In the genomic region with DNA sequence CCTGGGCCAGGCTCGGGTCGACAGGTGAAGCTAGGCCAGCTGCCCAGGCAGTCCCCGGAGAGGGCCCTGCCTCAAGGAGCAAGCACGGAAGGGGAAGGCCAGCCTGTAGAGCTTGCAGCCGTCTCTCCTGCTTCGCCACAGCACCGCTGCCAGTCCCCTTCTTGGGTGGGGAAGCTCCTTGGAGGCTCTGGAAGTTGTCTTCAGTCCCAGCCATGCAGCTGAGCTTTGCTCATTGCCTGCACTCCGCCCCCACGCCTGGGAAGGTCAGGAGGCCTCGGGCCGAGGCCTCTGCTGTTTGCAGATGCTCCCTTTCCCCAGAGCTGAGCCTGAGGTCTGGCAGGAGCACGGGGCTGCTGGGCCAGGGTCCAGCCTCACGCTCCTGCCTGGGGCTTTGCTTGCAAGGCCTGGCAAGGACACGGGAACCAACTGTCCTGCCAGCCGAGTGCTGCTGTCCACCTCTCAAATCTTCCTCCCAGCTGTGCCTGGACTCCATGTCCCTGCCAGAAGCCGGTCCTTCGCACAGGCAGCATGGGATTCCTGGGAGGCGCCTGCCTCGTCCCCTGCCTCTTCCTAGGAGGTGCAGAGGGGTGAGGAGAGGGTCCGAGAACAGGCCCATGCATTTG, we compare ENCODE assay signal across 12 cellular contexts. TPM values are rescaled to one million over a fixed set of nuclear protein-coding genes. Genes with fewer than 3 reads are reported as not detected.
DNase-seq lines count a peak whose midpoint lies in the region; ATAC-seq and TF ChIP-seq lines count a peak whose summit lies in the region.
"Had no signal": no experiment of that assay in that cellular context is flagged by ENCODE, and none has a peak within 500 bp of the region (broad histone marks: within the 10 kb centered on the region; RNA-seq: fewer than 3 reads in every experiment).

No MANE protein-coding gene starts in this region.

- H3K9me3 Mint-ChIP-seq in activated T-helper 17 cell treated with anti-CD3 and anti-CD28 coated beads, Interleukin-2, amount 50 U/mL, for 72 hours, result no peaks in the 10 kb centered on the region

- H3K27ac Mint-ChIP-seq in activated T-helper 17 cell treated with anti-CD3 and anti-CD28 coated beads, Interleukin-2, amount 50 U/mL, for 72 hours, result no peak overlapping the region
- H3K27ac Mint-ChIP-seq: B cell had no signal

- peak overlapping the region; percentile 19 for H3K4me3 Mint-ChIP-seq in activated T-helper 17 cell treated with anti-CD3 and anti-CD28 coated beads, Interleukin-2, amount 50 U/mL, for 72 hours
- H3K4me3 Mint-ChIP-seq: B cell had no signal

- peak; percentile 79 for DNase-seq in left cardiac atrium
- peak; percentile 37 for DNase-seq in pons (ENCODE audit: low spot score)
- no peak for DNase-seq in NCI-H82 (lab: John Stamatoyannopoulos, UW)
- DNase-seq in NCI-H345 treated with DMSO at 0.1 percent for 48 hours (lab: John Stamatoyannopoulos, UW; ENCODE audit: unreplicated experiment), result no peak
- no peak for DNase-seq in activated gamma-delta T cell (lab: John Stamatoyannopoulos, UW)
- DNase-seq: activated CD8-positive, alpha-beta memory T cell treated with anti-CD3 and anti-CD28 coated beads, Interleukin-2, amount 50 U/mL, for 48 hours; mesendoderm; NCI-H1436 had no signal

- H3K4me1 Mint-ChIP-seq in activated T-helper 17 cell treated with anti-CD3 and anti-CD28 coated beads, Interleukin-2, amount 50 U/mL, for 72 hours, result peaks cover 19% of the 10 kb centered on the region

- intact Hi-C loops in left cardiac atrium (cut with DNase I), result no loop called here

- TF ChIP-seq CTCF in C4-2B (conservative IDR thresholded peaks at IDR 0.05), result no peak

- no peak for ATAC-seq in activated T-helper 17 cell treated with anti-CD3 and anti-CD28 coated beads, Interleukin-2, amount 50 U/mL, for 72 hours (replicated peaks)
- ATAC-seq in left cardiac atrium (peak; percentile 71 to 74), HG03097 (IDR thresholded peaks at IDR 0.05; ENCODE audit: low FRiP score, unreplicated experiment) (no peak)

- H3K27ac ChIP-seq in C4-2B, result peak overlapping the region; percentile 99

- peaks cover 49% of the 10 kb centered on the region for H3K36me3 Mint-ChIP-seq in activated T-helper 17 cell treated with anti-CD3 and anti-CD28 coated beads, Interleukin-2, amount 50 U/mL, for 72 hours (ENCODE audit: low read depth)

- H3K27me3 Mint-ChIP-seq in activated T-helper 17 cell treated with anti-CD3 and anti-CD28 coated beads, Interleukin-2, amount 50 U/mL, for 72 hours, result no peaks in the 10 kb centered on the region
- H3K27me3 Mint-ChIP-seq: B cell had no signal

RNA-seq across cellular contexts. Expression of a gene that starts 13.3 kb away (rescaled TPM):
- total RNA-seq in activated T-helper 17 cell treated with anti-CD3 and anti-CD28 coated beads, Interleukin-2, amount 50 U/mL, for 72 hours, result 10 to 100 TPM; 34.4 to 40.3 TPM
- total RNA-seq in left cardiac atrium, result 10 to 100 TPM; 28.1 to 32.8 TPM

RNA-seq across cellular contexts. Expression of a gene that starts 36.5 kb away (rescaled TPM):
- 10 to 100 TPM; 34.5 to 39.1 TPM for total RNA-seq in activated T-helper 17 cell treated with anti-CD3 and anti-CD28 coated beads, Interleukin-2, amount 50 U/mL, for 72 hours
- total RNA-seq in left cardiac atrium, result 10 to 100 TPM; 48.2 to 52.0 TPM

Comparison
In these comparisons a context has a peak if more than half of its experiments do, and no peak if none do; other contexts are left out.
1. ATAC-seq: peak in left cardiac atrium (2 of 2); none in activated T-helper 17 cell treated with anti-CD3 and anti-CD28 coated beads, Interleukin-2, amount 50 U/mL, for 72 hours (single experiment) and HG03097 (single experiment).
2. DNase-seq: peak in left cardiac atrium (single experiment) and pons (single experiment); none in NCI-H82 (single experiment), NCI-H345 treated with DMSO at 0.1 percent for 48 hours (single experiment) and activated gamma-delta T cell (single experiment).